Comparison of ENCODE assay signal across 1 cellular context in genomic region chr9:79193506-79194223, GRCh38.
TF ChIP-seq lines count a peak whose summit lies in the region.

No MANE protein-coding gene starts in this region.

TF ChIP-seq in H1, 55 proteins besides CTCF, POLR2A, EP300 and RAD21:
- TF ChIP-seq RFX5 (IDR thresholded peaks at IDR 0.05; ENCODE audit: borderline replicate concordance, low read depth, low read length) (no peak), POU5F1 (IDR thresholded peaks at IDR 0.05; ENCODE audit: low read depth, low read length) (no peak), CEBPB (IDR thresholded peaks at IDR 0.05; ENCODE audit: low read depth, low read length) (0 out of 2 replicates have a peak, but pooled peaks have one; percentile 43), CBX5 (IDR thresholded peaks at IDR 0.05; ENCODE audit: low read depth, low read length) (no peak), NANOG (IDR thresholded peaks at IDR 0.05; ENCODE audit: insufficient read depth, low read depth, low read length, poor library complexity, severe bottlenecking) (no peak), YY1 (IDR thresholded peaks at IDR 0.05; ENCODE audit: low read depth, low read length) (no peak), CTBP2 (IDR thresholded peaks at IDR 0.05; ENCODE audit: borderline replicate concordance, insufficient read depth, insufficient read length, low read length) (no peak)
